8 cellular contexts compared by ENCODE assay signal in the genomic region with DNA sequence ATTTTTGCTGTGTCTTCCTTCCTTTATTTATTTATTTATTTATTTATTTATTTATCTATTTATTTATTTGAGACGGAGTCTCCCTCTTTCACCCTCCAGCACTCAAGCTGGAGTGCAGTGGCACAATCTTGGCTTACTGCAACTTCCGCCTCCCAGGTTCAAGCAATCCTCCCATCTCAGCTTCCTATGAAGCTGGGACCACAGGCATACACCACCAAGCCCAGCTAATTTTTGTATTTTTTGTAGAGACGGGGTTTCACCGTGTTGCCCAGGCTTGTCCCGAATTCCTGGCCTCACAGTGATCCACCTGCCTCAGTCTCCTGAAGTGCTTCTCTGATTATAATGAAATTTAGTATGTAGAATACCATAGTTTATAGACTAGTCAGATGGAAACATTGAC. TPM values are rescaled to one million over a fixed set of nuclear protein-coding genes. Genes with fewer than 3 reads are reported as not detected.
DNase-seq lines count a peak whose midpoint lies in the region; ATAC-seq and TF ChIP-seq lines count a peak whose summit lies in the region.
"Not testable (repeated sequence)": the region's sequence is repeated elsewhere in the genome, so short reads cannot be mapped to it uniquely, and the experiment has no call there.

No MANE protein-coding gene starts in this region.

- not testable (repeated sequence) for TF ChIP-seq CTCF in CD14-positive monocyte (IDR thresholded peaks at IDR 0.05); heart right ventricle (IDR thresholded peaks at IDR 0.05)

- H3K4me1 Mint-ChIP-seq in CD14-positive monocyte (peaks cover 58% of the 10 kb centered on the region), T-cell (peaks cover 56 to 60% (median 56%) of the 10 kb centered on the region in 3 donors)
- peaks cover 70% of the 10 kb centered on the region for H3K4me1 Mint-ChIP-seq in activated T-helper 1 cell treated with anti-CD3 and anti-CD28 coated beads, Interleukin-12 subunit alpha, Interleukin-12 subunit beta, Interleukin-2, Interleukin-4 antibody, amounts not matched to agents 30 ng/mL and 10 ng/mL and 1 ng/mL, durations not matched to agents 14 hours and 24 hours and 36 hours (ENCODE audit: low read depth)

- WGBS in heart right ventricle, 2 donors: 57 to 69% methylated on average over 5 of the region's 5 CpGs

- CTCF ChIA-PET in T-cell (lab: Charles Lee): interaction anchor here (1.0 to 3.0 kb wide), 7 partner anchors 8 to 49 kb away, joined by 3 to 168 read pairs (median 20); no protein-coding TSS in a partner anchor

- H3K27me3 ChIP-seq in heart right ventricle; muscle layer of duodenum (ENCODE audit: low read depth, low read length): not testable (repeated sequence)

- POLR2A ChIA-PET in T-cell (lab: Charles Lee): interaction anchor here in 1 of 2 donors (0.6 to 1.6 kb wide), 4 partner anchors 27 to 267 kb away, joined by 3 to 16 read pairs (median 4); no protein-coding TSS in a partner anchor

- intact Hi-C loops in CD14-positive monocyte (cut with micrococcal nuclease): loop anchor here (5.0 to 10.0 kb wide), 3 partner anchors 48 to 219 kb away; a partner anchor contains a TSS
- intact Hi-C loops in activated T-helper 1 cell treated with anti-CD3 and anti-CD28 coated beads, Interleukin-12 subunit alpha, Interleukin-12 subunit beta, Interleukin-2, Interleukin-4 antibody, amounts not matched to agents 30 ng/mL and 10 ng/mL and 1 ng/mL, durations not matched to agents 14 hours and 24 hours and 36 hours (cut with micrococcal nuclease): loop anchor here (1.0 to 10.0 kb wide), 8 partner anchors 10 to 1081 kb away; a partner anchor contains a TSS
- intact Hi-C loops in heart right ventricle (cut with DNase I): loop anchor here in 6 of 10 donors (1.0 to 5.0 kb wide), 3 partner anchors 48 to 49 kb away; no protein-coding TSS in a partner anchor

- H3K36me3 ChIP-seq in heart right ventricle: peaks cover 0 to 31% (median 7%) of the 10 kb centered on the region in 9 donors
- H3K36me3 ChIP-seq in muscle layer of duodenum (ENCODE audit: control insufficient read depth in 1 of 2, insufficient read depth in 2 of 2, low read length in 2 of 2): not testable (repeated sequence)

- peak overlapping the region; percentile 83 to 95 for H3K4me3 Mint-ChIP-seq in CD14-positive monocyte
- peak overlapping the region; percentile 90 to 99 (median 95) for H3K4me3 Mint-ChIP-seq in T-cell
- H3K4me3 Mint-ChIP-seq in activated T-helper 1 cell treated with anti-CD3 and anti-CD28 coated beads, Interleukin-12 subunit alpha, Interleukin-12 subunit beta, Interleukin-2, Interleukin-4 antibody, amounts not matched to agents 30 ng/mL and 10 ng/mL and 1 ng/mL, durations not matched to agents 14 hours and 24 hours and 36 hours: peak overlapping the region; percentile 96

- peak overlapping the region in 9 of 10 donors; percentile 67 to 89 (median 77) for H3K27ac ChIP-seq in heart right ventricle
- H3K27ac ChIP-seq in muscle layer of duodenum (ENCODE audit: low read length): peak overlapping the region; percentile 90

- H3K4me1 ChIP-seq in heart right ventricle: peaks cover 0 to 43% (median 14%) of the 10 kb centered on the region in 9 donors
- not testable (repeated sequence) for H3K4me1 ChIP-seq in muscle layer of duodenum (ENCODE audit: control insufficient read depth in 1 of 2, insufficient read depth in 2 of 2, low read length in 2 of 2)

- H3K9me3 ChIP-seq in heart right ventricle; muscle layer of duodenum (ENCODE audit: control insufficient read depth in 1 of 2, low read length in 2 of 2): not testable (repeated sequence)

- H3K9me3 Mint-ChIP-seq in CD14-positive monocyte, T-cell: not testable (repeated sequence)
- H3K9me3 Mint-ChIP-seq in activated T-helper 1 cell treated with anti-CD3 and anti-CD28 coated beads, Interleukin-12 subunit alpha, Interleukin-12 subunit beta, Interleukin-2, Interleukin-4 antibody, amounts not matched to agents 30 ng/mL and 10 ng/mL and 1 ng/mL, durations not matched to agents 14 hours and 24 hours and 36 hours: peaks cover 12% of the 10 kb centered on the region

- not testable (repeated sequence) for DNase-seq in CD14-positive monocyte (ENCODE audit: low spot score); T-cell; activated T-helper 1 cell treated with anti-CD3 and anti-CD28 coated beads, Interleukin-12 subunit alpha, Interleukin-12 subunit beta, Interleukin-2, Interleukin-4 antibody, amounts not matched to agents 30 ng/mL and 10 ng/mL and 1 ng/mL, durations not matched to agents 14 hours and 24 hours and 36 hours (ENCODE audit: low spot score); heart right ventricle
- peak; percentile 58 for DNase-seq in KBM-7
- peak; percentile 37 for DNase-seq in dermis blood vessel endothelial cell
- peak; percentile 20 for DNase-seq in stimulated activated naive CD8-positive, alpha-beta T cell treated with anti-CD3 and anti-CD28 coated beads, Interleukin-15, Interleukin-2, amounts not matched to agents 100 U/mL and 50 U/mL, for 24 hours

- peak overlapping the region; percentile 78 to 92 (median 85) for H3K27ac Mint-ChIP-seq in CD14-positive monocyte
- peak overlapping the region; percentile 96 for H3K27ac Mint-ChIP-seq in T-cell
- H3K27ac Mint-ChIP-seq in activated T-helper 1 cell treated with anti-CD3 and anti-CD28 coated beads, Interleukin-12 subunit alpha, Interleukin-12 subunit beta, Interleukin-2, Interleukin-4 antibody, amounts not matched to agents 30 ng/mL and 10 ng/mL and 1 ng/mL, durations not matched to agents 14 hours and 24 hours and 36 hours: peak overlapping the region; percentile 86

- not testable (repeated sequence) for ATAC-seq in T-cell (replicated peaks in 1 of 4)
- peak in 3 of 8 donors; percentile 33 to 46 (median 38) for ATAC-seq in heart right ventricle
- peak; percentile 12 for ATAC-seq in stimulated activated naive CD8-positive, alpha-beta T cell treated with anti-CD3 and anti-CD28 coated beads, Interleukin-15, Interleukin-2, amounts not matched to agents 100 U/mL and 50 U/mL, for 24 hours

- H3K4me3 ChIP-seq in heart right ventricle (peak overlapping the region in 9 of 10 donors; percentile 42 to 64 (median 62)), muscle layer of duodenum (ENCODE audit: low read depth in 1 of 2, low read length in 2 of 2) (peak overlapping the region; percentile 54 to 81)

- not testable (repeated sequence) for H3K27me3 Mint-ChIP-seq in CD14-positive monocyte (ENCODE audit: low read depth in 3 of 3); T-cell; activated T-helper 1 cell treated with anti-CD3 and anti-CD28 coated beads, Interleukin-12 subunit alpha, Interleukin-12 subunit beta, Interleukin-2, Interleukin-4 antibody, amounts not matched to agents 30 ng/mL and 10 ng/mL and 1 ng/mL, durations not matched to agents 14 hours and 24 hours and 36 hours (ENCODE audit: insufficient read depth)

- in situ Hi-C loops in KBM-7 (cut with MboI; ENCODE audit: low pct_unique_long_range_greater_than_20kb, low sequenced_read_pairs): not testable (repeated sequence)

- H3K36me3 Mint-ChIP-seq in CD14-positive monocyte: peaks cover 29 to 36% of the 10 kb centered on the region in 2 donors
- peaks cover 19% of the 10 kb centered on the region for H3K36me3 Mint-ChIP-seq in T-cell
- peaks cover 25% of the 10 kb centered on the region for H3K36me3 Mint-ChIP-seq in activated T-helper 1 cell treated with anti-CD3 and anti-CD28 coated beads, Interleukin-12 subunit alpha, Interleukin-12 subunit beta, Interleukin-2, Interleukin-4 antibody, amounts not matched to agents 30 ng/mL and 10 ng/mL and 1 ng/mL, durations not matched to agents 14 hours and 24 hours and 36 hours (ENCODE audit: low read depth)

RNA-seq across cellular contexts. Expression of a gene that starts 0.9 kb away (rescaled TPM):
- polyA plus RNA-seq in CD14-positive monocyte: 10 to 100 TPM; 17.7 to 18.9 TPM
- total RNA-seq in T-cell: 10 to 100 TPM; 23.3 to 46.4 (median 29.2) TPM
- 13.5 and 15.7 TPM in 2 replicates for total RNA-seq in activated T-helper 1 cell treated with anti-CD3 and anti-CD28 coated beads, Interleukin-12 subunit alpha, Interleukin-12 subunit beta, Interleukin-2, Interleukin-4 antibody, amounts not matched to agents 30 ng/mL and 10 ng/mL and 1 ng/mL, durations not matched to agents 14 hours and 24 hours and 36 hours
- total RNA-seq in dermis blood vessel endothelial cell: 68.7 and 94.8 TPM in 2 replicates
- 10 to 100 TPM in 1 of 10 donors, 1 to 10 TPM in 9; 4.6 to 13.2 (median 5.6) TPM for total RNA-seq in heart right ventricle
- 1 to 10 TPM; 2.0 to 5.9 TPM for polyA plus RNA-seq in heart right ventricle
